Comparison of ENCODE assay signal across 7 cellular contexts in the genomic region with DNA sequence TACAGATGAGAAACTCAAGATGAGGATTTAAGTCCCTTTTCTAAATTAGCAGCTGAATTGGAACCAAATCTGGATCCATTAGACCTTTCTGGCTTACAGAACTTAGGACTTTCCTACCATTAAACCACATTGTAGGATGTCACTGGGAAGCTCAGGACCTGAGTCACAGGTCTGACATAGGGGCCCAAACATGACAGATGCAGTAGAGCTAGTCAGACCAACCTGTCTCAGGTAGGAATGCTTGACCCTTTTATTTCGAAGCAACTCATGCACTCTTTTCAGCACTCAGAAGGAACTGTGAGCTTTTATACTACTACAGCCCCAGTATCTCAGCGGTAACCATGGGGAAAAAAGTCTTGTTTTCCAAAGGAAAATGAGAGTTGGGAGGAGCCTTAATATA. TPM values are rescaled to one million over a fixed set of nuclear protein-coding genes. Genes with fewer than 3 reads are reported as not detected.
DNase-seq lines count a peak whose midpoint lies in the region; TF ChIP-seq lines count a peak whose summit lies in the region.
"Had no signal": no experiment of that assay in that cellular context is flagged by ENCODE, and none has a peak within 500 bp of the region (broad histone marks: within the 10 kb centered on the region; RNA-seq: fewer than 3 reads in every experiment).

No MANE protein-coding gene starts in this region.

- no peak overlapping the region for H3K4ac ChIP-seq in mesendoderm (ENCODE audit: low read depth, low read length)

- no peak overlapping the region for H3K18ac ChIP-seq in mesendoderm (ENCODE audit: low read length)

- H3K9me3 ChIP-seq in HEK293 (ENCODE audit: control insufficient read depth, insufficient read depth, low read depth, low read length) (no peaks in the 10 kb centered on the region), WERI-Rb-1 (ENCODE audit: severe bottlenecking) (no peaks in the 10 kb centered on the region)

- H2BK15ac ChIP-seq in mesendoderm (replicated peaks; ENCODE audit: low read depth) = no peak overlapping the region

- H3K56ac ChIP-seq in mesendoderm (ENCODE audit: low read length) = no peak overlapping the region

- H3K79me1 ChIP-seq in mesendoderm (ENCODE audit: low read length) = peaks cover 10% of the 10 kb centered on the region

- H3K9ac ChIP-seq in mesendoderm (ENCODE audit: low read length) = no peak overlapping the region

- no peaks in the 10 kb centered on the region for H3K27me3 ChIP-seq in mesendoderm (ENCODE audit: insufficient read depth, low read length, poor library complexity)
- H3K27me3 ChIP-seq in WERI-Rb-1 (ENCODE audit: insufficient read depth, low read depth, severe bottlenecking) = no peaks in the 10 kb centered on the region

- H3K36me3 Mint-ChIP-seq in activated naive CD8-positive, alpha-beta T cell = peaks cover 6% of the 10 kb centered on the region
- peaks cover 28% of the 10 kb centered on the region for H3K36me3 Mint-ChIP-seq in nephron progenitor cell (ENCODE audit: low read depth)

- no peak overlapping the region for H2AK5ac ChIP-seq in mesendoderm (ENCODE audit: low read length)

- no peaks in the 10 kb centered on the region for H3K27me3 Mint-ChIP-seq in activated naive CD8-positive, alpha-beta T cell
- no peaks in the 10 kb centered on the region for H3K27me3 Mint-ChIP-seq in nephron progenitor cell (ENCODE audit: low read depth, poor library complexity)

- peak overlapping the region; percentile 76 for H3K4me3 Mint-ChIP-seq in activated naive CD8-positive, alpha-beta T cell
- H3K4me3 Mint-ChIP-seq in nephron progenitor cell = no peak overlapping the region

- 0 out of 2 replicates have a peak overlapping the region, but pooled peaks have one; percentile 2 for H3K27ac ChIP-seq in HEK293 (ENCODE audit: extremely low read depth, low read depth, low read length)
- H3K27ac ChIP-seq in mesendoderm (ENCODE audit: low read depth, low read length) = no peak overlapping the region
- H3K27ac ChIP-seq in WERI-Rb-1 = no peak overlapping the region

- no peak overlapping the region for H4K5ac ChIP-seq in mesendoderm (ENCODE audit: low read length)

- no peak for DNase-seq in nephron progenitor cell
- no peak for DNase-seq in mesendoderm
- no peak for DNase-seq in RPMI8226
- no peak for DNase-seq in WERI-Rb-1
- DNase-seq: GOT3 had no signal

- peaks cover 18% of the 10 kb centered on the region for H3K79me2 ChIP-seq in mesendoderm (ENCODE audit: control insufficient read depth, insufficient read depth, low read length)

- H3K4me3 ChIP-seq in HEK293 (ENCODE audit: low read depth, low read length) (no peak overlapping the region), mesendoderm (ENCODE audit: low read length) (no peak overlapping the region), WERI-Rb-1 (ENCODE audit: low read depth, low read length) (no peak overlapping the region)

- POLR2A ChIA-PET in HEK293 (lab: Yijun Ruan, JAX) = interaction anchor here (1.1 to 1.3 kb wide), 3 partner anchors 9 to 78 kb away, joined by 3 to 10 read pairs (median 4); a partner anchor contains a TSS

- no peak overlapping the region for H2BK120ac ChIP-seq in mesendoderm (ENCODE audit: low read depth, low read length)

- H3K23ac ChIP-seq in mesendoderm (ENCODE audit: low read length) = no peak overlapping the region

- no peak overlapping the region for H3K4me2 ChIP-seq in mesendoderm (ENCODE audit: low read length)

- H3K9me3 Mint-ChIP-seq in activated naive CD8-positive, alpha-beta T cell (ENCODE audit: low read depth) = no peaks in the 10 kb centered on the region
- H3K9me3 Mint-ChIP-seq in nephron progenitor cell = no peaks in the 10 kb centered on the region

- WGBS in mesendoderm (ENCODE audit: extremely low coverage, insufficient coverage, low lambda C conversion rate) = no CpG with 5 or more reads among the region's 2 CpGs

- H3K4me1 Mint-ChIP-seq in activated naive CD8-positive, alpha-beta T cell (ENCODE audit: low read depth) = peaks cover 69% of the 10 kb centered on the region
- peaks cover 77% of the 10 kb centered on the region for H3K4me1 Mint-ChIP-seq in nephron progenitor cell

- no peak for TF ChIP-seq CTCF in HEK293 (tag by site-specific recombination; IDR thresholded peaks at IDR 0.05)
- TF ChIP-seq CTCF in nephron progenitor cell (IDR thresholded peaks at IDR 0.05) = no peak
- TF ChIP-seq CTCF in WERI-Rb-1 (IDR thresholded peaks at IDR 0.05; ENCODE audit: low read depth, low read length) = no peak

- H3K4me1 ChIP-seq in HEK293 (ENCODE audit: control insufficient read depth, insufficient read depth, low read length) (peaks cover 13% of the 10 kb centered on the region), mesendoderm (ENCODE audit: control insufficient read depth, low read depth, low read length) (peaks cover 4% of the 10 kb centered on the region)

- CTCF ChIA-PET in HEK293 (lab: Yijun Ruan, JAX) = interaction anchor here (1.1 to 3.4 kb wide), 4 partner anchors 9 to 640 kb away, joined by 3 to 16 read pairs (median 11); no protein-coding TSS in a partner anchor

- peaks cover 4 to 68% of the 10 kb centered on the region in 2 experiments; a peak in 2 of 3 replicates for H3K36me3 ChIP-seq in HEK293 (ENCODE audit: control insufficient read depth in 2 of 2, insufficient read depth in 1 of 2, low read length in 2 of 2)
- H3K36me3 ChIP-seq in mesendoderm (ENCODE audit: control insufficient read depth, insufficient read depth, low read length) = peaks cover under 1% of the 10 kb centered on the region
- peaks cover 8% of the 10 kb centered on the region for H3K36me3 ChIP-seq in WERI-Rb-1

- H4K8ac ChIP-seq in mesendoderm (ENCODE audit: low read depth, low read length) = no peak overlapping the region

- H3K27ac Mint-ChIP-seq in activated naive CD8-positive, alpha-beta T cell = peak overlapping the region; percentile 94
- peak overlapping the region; percentile 66 for H3K27ac Mint-ChIP-seq in nephron progenitor cell

- H2BK5ac ChIP-seq in mesendoderm (ENCODE audit: low read length) = no peak overlapping the region

TF ChIP-seq in HEK293, 187 proteins besides CTCF, POLR2A, EP300 and RAD21 (continues in another document):
- TF ChIP-seq, protein P1, sequence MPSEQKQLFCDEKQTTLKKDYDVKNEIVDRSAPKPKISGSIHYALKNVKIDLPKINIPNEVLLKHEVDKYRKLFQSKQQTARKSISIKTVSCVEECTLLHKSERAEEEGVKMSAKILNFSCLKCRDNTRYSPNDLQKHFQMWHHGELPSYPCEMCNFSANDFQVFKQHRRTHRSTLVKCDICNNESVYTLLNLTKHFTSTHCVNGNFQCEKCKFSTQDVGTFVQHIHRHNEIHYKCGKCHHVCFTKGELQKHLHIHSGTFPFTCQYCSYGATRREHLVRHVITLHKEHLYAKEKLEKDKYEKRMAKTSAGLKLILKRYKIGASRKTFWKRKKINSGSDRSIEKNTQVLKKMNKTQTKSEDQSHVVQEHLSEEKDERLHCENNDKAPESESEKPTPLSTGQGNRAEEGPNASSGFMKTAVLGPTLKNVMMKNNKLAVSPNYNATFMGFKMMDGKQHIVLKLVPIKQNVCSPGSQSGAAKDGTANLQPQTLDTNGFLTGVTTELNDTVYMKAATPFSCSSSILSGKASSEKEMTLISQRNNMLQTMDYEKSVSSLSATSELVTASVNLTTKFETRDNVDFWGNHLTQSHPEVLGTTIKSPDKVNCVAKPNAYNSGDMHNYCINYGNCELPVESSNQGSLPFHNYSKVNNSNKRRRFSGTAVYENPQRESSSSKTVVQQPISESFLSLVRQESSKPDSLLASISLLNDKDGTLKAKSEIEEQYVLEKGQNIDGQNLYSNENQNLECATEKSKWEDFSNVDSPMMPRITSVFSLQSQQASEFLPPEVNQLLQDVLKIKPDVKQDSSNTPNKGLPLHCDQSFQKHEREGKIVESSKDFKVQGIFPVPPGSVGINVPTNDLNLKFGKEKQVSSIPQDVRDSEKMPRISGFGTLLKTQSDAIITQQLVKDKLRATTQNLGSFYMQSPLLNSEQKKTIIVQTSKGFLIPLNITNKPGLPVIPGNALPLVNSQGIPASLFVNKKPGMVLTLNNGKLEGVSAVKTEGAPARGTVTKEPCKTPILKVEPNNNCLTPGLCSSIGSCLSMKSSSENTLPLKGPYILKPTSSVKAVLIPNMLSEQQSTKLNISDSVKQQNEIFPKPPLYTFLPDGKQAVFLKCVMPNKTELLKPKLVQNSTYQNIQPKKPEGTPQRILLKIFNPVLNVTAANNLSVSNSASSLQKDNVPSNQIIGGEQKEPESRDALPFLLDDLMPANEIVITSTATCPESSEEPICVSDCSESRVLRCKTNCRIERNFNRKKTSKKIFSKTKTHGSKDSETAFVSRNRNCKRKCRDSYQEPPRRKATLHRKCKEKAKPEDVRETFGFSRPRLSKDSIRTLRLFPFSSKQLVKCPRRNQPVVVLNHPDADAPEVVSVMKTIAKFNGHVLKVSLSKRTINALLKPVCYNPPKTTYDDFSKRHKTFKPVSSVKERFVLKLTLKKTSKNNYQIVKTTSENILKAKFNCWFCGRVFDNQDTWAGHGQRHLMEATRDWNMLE (tag by site-specific recombination; conservative IDR thresholded peaks at IDR 0.05; ENCODE audit: low read depth) = no peak
- TF ChIP-seq, protein P2, sequence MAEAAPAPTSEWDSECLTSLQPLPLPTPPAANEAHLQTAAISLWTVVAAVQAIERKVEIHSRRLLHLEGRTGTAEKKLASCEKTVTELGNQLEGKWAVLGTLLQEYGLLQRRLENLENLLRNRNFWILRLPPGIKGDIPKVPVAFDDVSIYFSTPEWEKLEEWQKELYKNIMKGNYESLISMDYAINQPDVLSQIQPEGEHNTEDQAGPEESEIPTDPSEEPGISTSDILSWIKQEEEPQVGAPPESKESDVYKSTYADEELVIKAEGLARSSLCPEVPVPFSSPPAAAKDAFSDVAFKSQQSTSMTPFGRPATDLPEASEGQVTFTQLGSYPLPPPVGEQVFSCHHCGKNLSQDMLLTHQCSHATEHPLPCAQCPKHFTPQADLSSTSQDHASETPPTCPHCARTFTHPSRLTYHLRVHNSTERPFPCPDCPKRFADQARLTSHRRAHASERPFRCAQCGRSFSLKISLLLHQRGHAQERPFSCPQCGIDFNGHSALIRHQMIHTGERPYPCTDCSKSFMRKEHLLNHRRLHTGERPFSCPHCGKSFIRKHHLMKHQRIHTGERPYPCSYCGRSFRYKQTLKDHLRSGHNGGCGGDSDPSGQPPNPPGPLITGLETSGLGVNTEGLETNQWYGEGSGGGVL (tag by site-specific recombination; IDR thresholded peaks at IDR 0.05) = no peak
- TF ChIP-seq ZNF624 (tag by site-specific recombination; IDR thresholded peaks at IDR 0.05) (no peak), GLIS1 (tag by site-specific recombination; IDR thresholded peaks at IDR 0.05) (no peak), ZNF23 (tag by site-specific recombination; IDR thresholded peaks at IDR 0.05; ENCODE audit: borderline replicate concordance) (no peak), ZNF132 (tag by site-specific recombination; IDR thresholded peaks at IDR 0.05; ENCODE audit: borderline replicate concordance) (no peak), ZNF664 (tag by site-specific recombination; IDR thresholded peaks at IDR 0.05) (no peak)

RNA-seq across cellular contexts. Expression of a gene that starts 2.5 kb away (rescaled TPM):
- polyA plus RNA-seq in mesendoderm (2013, experiment 1 of 2) = 10.6 TPM
- polyA plus RNA-seq in mesendoderm (2013, experiment 2 of 2) = 10.3 TPM

RNA-seq across cellular contexts. Expression of a gene that starts 2.6 kb away (rescaled TPM):
- polyA plus RNA-seq in mesendoderm (2013, experiment 1 of 2) = 308 TPM
- 317 TPM for polyA plus RNA-seq in mesendoderm (2013, experiment 2 of 2)

RNA-seq across cellular contexts. Expression of a gene that starts 10.7 kb away (rescaled TPM):
- polyA plus RNA-seq in mesendoderm (2013, experiment 1 of 2) = 3.1 TPM
- polyA plus RNA-seq in mesendoderm (2013, experiment 2 of 2) = 2.6 TPM

RNA-seq across cellular contexts. Expression of a gene that starts 50.5 kb away (rescaled TPM):
- polyA plus RNA-seq in mesendoderm (2013, experiment 1 of 2) = 179 TPM
- polyA plus RNA-seq in mesendoderm (2013, experiment 2 of 2) = 188 TPM

RNA-seq across cellular contexts. Expression of a gene that starts 56.8 kb away (rescaled TPM):
- polyA plus RNA-seq in mesendoderm (2013, experiment 1 of 2) = 8.6 TPM
- 8.8 TPM for polyA plus RNA-seq in mesendoderm (2013, experiment 2 of 2)
